ENCODE assay signal across 31 cellular contexts in the genomic region with DNA sequence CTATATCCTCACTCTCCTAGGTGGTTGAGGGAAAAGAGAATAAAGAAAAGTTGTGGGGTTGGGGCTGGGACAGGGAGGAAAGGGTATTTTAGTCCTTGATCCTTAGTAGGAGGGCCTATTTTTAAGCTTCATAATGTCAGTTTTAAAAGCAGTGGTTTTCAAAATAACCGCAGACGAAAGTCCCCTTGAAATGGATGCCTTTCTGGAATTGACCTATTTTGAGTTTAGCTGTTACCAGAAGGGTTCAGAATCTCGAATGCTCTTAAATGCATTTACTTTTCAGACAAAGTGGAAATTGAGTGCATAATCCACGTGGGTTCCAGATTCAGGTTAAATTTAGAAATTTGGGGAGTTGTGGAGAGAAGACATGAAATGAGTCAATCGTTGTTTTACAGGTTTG. TPM values are rescaled to one million over a fixed set of nuclear protein-coding genes. Genes with fewer than 3 reads are reported as not detected.
A peak's percentile ranks its signal among the peaks of the same experiment; 100 is the strongest.
DNase-seq lines count a peak whose midpoint lies in the region; ATAC-seq, FAIRE-seq and TF ChIP-seq lines count a peak whose summit lies in the region.
"Had no signal": no experiment of that assay in that cellular context is flagged by ENCODE, and none has a peak within 500 bp of the region (broad histone marks: within the 10 kb centered on the region; RNA-seq: fewer than 3 reads in every experiment).

No MANE protein-coding gene starts in this region.

- H3K4me3 ChIP-seq in DND-41 (ENCODE audit: low read depth in 1 of 2, low read length in 2 of 2) (no peak overlapping the region), OCI-LY1 (ENCODE audit: low read depth, low read length, poor library complexity, severe bottlenecking) (no peak overlapping the region), endodermal cell (ENCODE audit: low read length) (peak overlapping the region; percentile 56), hepatocyte (no peak overlapping the region), kidney (ENCODE audit: low read length in 2 of 2) (no peak overlapping the region)
- H3K4me3 ChIP-seq: MG63, uterus had no signal

- 89 to 96% methylated on average over 4 to 5 of the region's 5 CpGs for WGBS in endodermal cell (ENCODE audit: insufficient coverage in 1 of 2, insufficient read length in 1 of 2), 2 experiments
- 90% methylated on average over 5 of the region's 5 CpGs for WGBS in hepatocyte (ENCODE audit: low lambda C conversion rate, missing lambda C conversion rate)

- DNase-seq in DND-41 (no peak), endodermal cell (peak; percentile 29), hepatocyte (ENCODE audit: low spot score) (no peak), T1000 (lab: John Stamatoyannopoulos, UW) (no peak), kidney (no peak)
- DNase-seq: activated CD4-positive, alpha-beta T cell treated with anti-CD3 and anti-CD28 coated beads for 48 hours; activated naive CD4-positive, alpha-beta T cell treated with anti-CD3 and anti-CD28 coated beads, Interleukin-2, amount 10 ng/mL, durations not matched to agents 7 days and 5 days; activated T-cell treated with anti-CD3 and anti-CD28 coated beads, Interleukin-2, amount 50 U/mL, for 72 hours; aorta; BE2C; Caco-2; central memory CD4-positive, alpha-beta T cell; DMS79; kidney glomerular epithelial cell; MG63; NCI-H1417; NCI-H2107; NCI-H446 treated with DMSO at 0.1 percent for 48 hours; NK-92 treated with Interleukin-12 subunit alpha and Interleukin-12 subunit beta, amount 100 ng/mL, for 24 hours; occipital lobe; SIG-M5; uterus had no signal

- H3K9me3 Mint-ChIP-seq in endodermal cell, result no peaks in the 10 kb centered on the region
- no peaks in the 10 kb centered on the region for H3K9me3 Mint-ChIP-seq in nephron
- H3K9me3 Mint-ChIP-seq: activated naive CD4-positive, alpha-beta T cell treated with anti-CD3 and anti-CD28 coated beads, Interleukin-2, amount 10 ng/mL, durations not matched to agents 7 days and 5 days; activated T-cell treated with anti-CD3 and anti-CD28 coated beads, Interleukin-2, amount 50 U/mL, for 72 hours; dendritic cell treated with granulocyte-macrophage colony-stimulating factor and Interleukin-4, amounts not matched to agents 40 ng/mL and 50 ng/mL, for 4 days; IgD-negative memory B cell had no signal

- no peak for TF ChIP-seq CTCF in DND-41 (IDR thresholded peaks at IDR 0.05; ENCODE audit: borderline replicate concordance, extremely low read depth, low read length, poor library complexity, severe bottlenecking)
- TF ChIP-seq CTCF in OCI-LY1 (IDR thresholded peaks at IDR 0.05; ENCODE audit: low read length), result no peak
- no peak for TF ChIP-seq CTCF in endodermal cell (conservative IDR thresholded peaks at IDR 0.05)
- no peak for TF ChIP-seq CTCF in nephron (IDR thresholded peaks at IDR 0.05; ENCODE audit: unreplicated experiment in 3 of 3)
- no peak for TF ChIP-seq CTCF in hepatocyte (IDR thresholded peaks at IDR 0.05; ENCODE audit: poor library complexity)
- no peak for TF ChIP-seq CTCF in kidney (IDR thresholded peaks at IDR 0.05; ENCODE audit: borderline replicate concordance, extremely low read depth, insufficient read depth)

- H3K9me3 ChIP-seq in DND-41 (ENCODE audit: insufficient read depth, low read length, severe bottlenecking) (no peaks in the 10 kb centered on the region), OCI-LY1 (ENCODE audit: low read length) (no peaks in the 10 kb centered on the region), endodermal cell (ENCODE audit: control insufficient read depth, low read length) (no peaks in the 10 kb centered on the region), hepatocyte (ENCODE audit: low read depth) (no peaks in the 10 kb centered on the region), kidney (ENCODE audit: control insufficient read depth in 1 of 2, low read length in 2 of 2) (no peaks in the 10 kb centered on the region)
- H3K9me3 ChIP-seq: BE2C, Caco-2, MG63, uterus had no signal

- peaks cover 100% of the 10 kb centered on the region for H3K79me2 ChIP-seq in DND-41 (ENCODE audit: insufficient read depth, low read length)
- H3K79me2 ChIP-seq in OCI-LY1 (ENCODE audit: insufficient read depth, low read length), result peaks cover 83% of the 10 kb centered on the region
- peaks cover 72% of the 10 kb centered on the region for H3K79me2 ChIP-seq in hepatocyte

- H4K20me1 ChIP-seq in DND-41 (ENCODE audit: insufficient read depth, low read length) (peaks cover 42% of the 10 kb centered on the region; the same call in 1 of the 2 replicates), OCI-LY1 (ENCODE audit: insufficient read depth, low read length) (no peaks in the 10 kb centered on the region), hepatocyte (ENCODE audit: insufficient read depth, poor library complexity, severe bottlenecking) (peaks cover 12% of the 10 kb centered on the region)

- intact Hi-C loops in kidney (cut with DNase I), result no loop called here

- H3K27me3 ChIP-seq in DND-41 (ENCODE audit: insufficient read depth, low read length, poor library complexity) (no peaks in the 10 kb centered on the region), OCI-LY1 (ENCODE audit: insufficient read depth, low read length) (no peaks in the 10 kb centered on the region), endodermal cell (ENCODE audit: control insufficient read depth, insufficient read depth, low read length, poor library complexity, severe bottlenecking) (no peaks in the 10 kb centered on the region), hepatocyte (no peaks in the 10 kb centered on the region)
- H3K27me3 ChIP-seq: BE2C, MG63, uterus had no signal

- 0 out of 2 replicates have a peak, but pooled peaks cover 3% of the 10 kb centered on the region for H3K36me3 ChIP-seq in DND-41 (ENCODE audit: insufficient read depth, low read length)
- peaks cover 11% of the 10 kb centered on the region for H3K36me3 ChIP-seq in OCI-LY1 (ENCODE audit: insufficient read depth, low read length)
- H3K36me3 ChIP-seq in endodermal cell (ENCODE audit: control insufficient read depth, insufficient read depth, low read length), result peaks cover 26% of the 10 kb centered on the region
- no peaks in the 10 kb centered on the region for H3K36me3 ChIP-seq in hepatocyte (replicated peaks; ENCODE audit: insufficient read depth, low read depth)
- no peaks in the 10 kb centered on the region for H3K36me3 ChIP-seq in kidney (ENCODE audit: control insufficient read depth in 1 of 2, insufficient read depth in 2 of 2, low read length in 2 of 2)
- H3K36me3 ChIP-seq: BE2C, uterus had no signal

- H3K4me1 Mint-ChIP-seq in endodermal cell, result peaks cover 38% of the 10 kb centered on the region
- H3K4me1 Mint-ChIP-seq in nephron, result peaks cover 73% of the 10 kb centered on the region

- ATAC-seq in DND-41 (ENCODE audit: insufficient read depth, low read depth), result no peak
- ATAC-seq in HG02852 (IDR thresholded peaks at IDR 0.05; ENCODE audit: unreplicated experiment), result no peak
- ATAC-seq: activated T-cell treated with anti-CD3 and anti-CD28 coated beads, Interleukin-2, amount 50 U/mL, for 72 hours; HCT116; Panc1 had no signal

- H3K4me3 Mint-ChIP-seq in endodermal cell (no peak overlapping the region), nephron (peak overlapping the region in 1 of 3 experiments; percentile 47)
- H3K4me3 Mint-ChIP-seq: activated naive CD4-positive, alpha-beta T cell treated with anti-CD3 and anti-CD28 coated beads, Interleukin-2, amount 10 ng/mL, durations not matched to agents 7 days and 5 days; dendritic cell treated with granulocyte-macrophage colony-stimulating factor and Interleukin-4, amounts not matched to agents 40 ng/mL and 50 ng/mL, for 4 days had no signal

- no peak for FAIRE-seq in kidney (lab: Jason Lieb, UNC)
- FAIRE-seq: TTC549 had no signal

- H3K4me2 ChIP-seq in DND-41 (ENCODE audit: insufficient read depth, low read length) (no peak overlapping the region), OCI-LY1 (ENCODE audit: low read length) (peak overlapping the region; percentile 24; the same call in 1 of the 2 replicates), hepatocyte (no peak overlapping the region)

- no peaks in the 10 kb centered on the region for H3K9me2 ChIP-seq in OCI-LY1 (ENCODE audit: low read depth, low read length)
- no peaks in the 10 kb centered on the region for H3K9me2 ChIP-seq in hepatocyte (replicated peaks; ENCODE audit: insufficient read depth)

- H2AFZ ChIP-seq in DND-41 (ENCODE audit: low read depth, low read length) (no peak overlapping the region), OCI-LY1 (ENCODE audit: low read length) (no peak overlapping the region), hepatocyte (no peak overlapping the region)

- no peaks in the 10 kb centered on the region for H3K27me3 Mint-ChIP-seq in endodermal cell (ENCODE audit: insufficient read depth)
- no peaks in the 10 kb centered on the region for H3K27me3 Mint-ChIP-seq in nephron (ENCODE audit: low read depth)
- H3K27me3 Mint-ChIP-seq: activated naive CD4-positive, alpha-beta T cell treated with anti-CD3 and anti-CD28 coated beads, Interleukin-2, amount 10 ng/mL, durations not matched to agents 7 days and 5 days; dendritic cell treated with granulocyte-macrophage colony-stimulating factor and Interleukin-4, amounts not matched to agents 40 ng/mL and 50 ng/mL, for 4 days; IgD-negative memory B cell had no signal

- H3K36me3 Mint-ChIP-seq in endodermal cell (ENCODE audit: low read depth) (peaks cover 9% of the 10 kb centered on the region), nephron (ENCODE audit: low read depth) (peaks cover 3% of the 10 kb centered on the region)

- H3K9ac ChIP-seq in DND-41 (ENCODE audit: low read depth, low read length) (no peak overlapping the region), OCI-LY1 (ENCODE audit: low read length) (no peak overlapping the region), endodermal cell (ENCODE audit: extremely low read depth, low read length, poor library complexity, severe bottlenecking) (no peak overlapping the region), kidney (ENCODE audit: low read length in 2 of 2) (no peak overlapping the region)

- H3K27ac Mint-ChIP-seq in endodermal cell (peak overlapping the region; percentile 81), nephron (peak overlapping the region; percentile 69 to 91 (median 89))
- H3K27ac Mint-ChIP-seq: activated naive CD4-positive, alpha-beta T cell treated with anti-CD3 and anti-CD28 coated beads, Interleukin-2, amount 10 ng/mL, durations not matched to agents 7 days and 5 days; dendritic cell treated with granulocyte-macrophage colony-stimulating factor and Interleukin-4, amounts not matched to agents 40 ng/mL and 50 ng/mL, for 4 days; IgD-negative memory B cell had no signal

- H3K27ac ChIP-seq in DND-41 (ENCODE audit: low read length) (peak overlapping the region; percentile 56; the same call in 1 of the 2 replicates), OCI-LY1 (ENCODE audit: low read depth, low read length, poor library complexity, severe bottlenecking) (peak overlapping the region; percentile 67), endodermal cell (ENCODE audit: low read depth, low read length) (no peak overlapping the region), hepatocyte (no peak overlapping the region), kidney (ENCODE audit: low read depth in 2 of 2, low read length in 2 of 2) (no peak overlapping the region)
- H3K27ac ChIP-seq: HL-60, uterus had no signal

- H3F3A ChIP-seq in OCI-LY1 (ENCODE audit: insufficient read depth, low read length), result no peaks in the 10 kb centered on the region

- H3K4me1 ChIP-seq in DND-41 (ENCODE audit: insufficient read depth, low read length) (peaks cover 95% of the 10 kb centered on the region), OCI-LY1 (ENCODE audit: insufficient read depth, low read length, severe bottlenecking) (peaks cover 69% of the 10 kb centered on the region), endodermal cell (ENCODE audit: control insufficient read depth, insufficient read depth, low read length) (peaks cover 22% of the 10 kb centered on the region), hepatocyte (ENCODE audit: insufficient read depth) (no peaks in the 10 kb centered on the region), kidney (ENCODE audit: control insufficient read depth in 1 of 2, insufficient read depth in 1 of 2, low read depth in 1 of 2, low read length in 2 of 2) (peaks cover 12 to 20% of the 10 kb centered on the region in 2 donors)
- H3K4me1 ChIP-seq: BE2C, Caco-2, uterus had no signal

RNA-seq across cellular contexts. Expression of a gene that starts 16.6 kb away (rescaled TPM):
- 10 to 100 TPM; 73.7 to 81.2 TPM for total RNA-seq in endodermal cell
- 50.6 TPM for polyA plus RNA-seq in endodermal cell (2013, experiment 1 of 2)
- 49.3 TPM for polyA plus RNA-seq in endodermal cell (2013, experiment 2 of 2)
- 20.1 and 23.7 TPM in 2 replicates for total RNA-seq in hepatocyte
- polyA plus RNA-seq in hepatocyte, result 37.6 and 46.3 TPM in 2 replicates
- total RNA-seq in kidney, result 49.4 TPM
- polyA plus RNA-seq in kidney (ENCODE audit: insufficient read depth, low read depth, low replicate concordance), result 33.1 TPM

RNA-seq across cellular contexts. Expression of a gene that starts 46.8 kb away (rescaled TPM):
- total RNA-seq in endodermal cell (10 to 100 TPM; 19.7 to 25.5 TPM), hepatocyte (5.4 and 6.2 TPM in 2 replicates), kidney (7.5 TPM)
- polyA plus RNA-seq in endodermal cell (2013, experiment 1 of 2), result 21.3 TPM
- polyA plus RNA-seq in endodermal cell (2013, experiment 2 of 2), result 22.4 TPM
- polyA plus RNA-seq in hepatocyte (6.4 and 7.2 TPM in 2 replicates), kidney (ENCODE audit: insufficient read depth, low read depth, low replicate concordance) (4.3 TPM)

Comparison
In these comparisons a context has a peak if more than half of its experiments do, and no peak if none do; other contexts are left out.
1. H3K27ac ChIP-seq: peak in DND-41 (single experiment) and OCI-LY1 (single experiment); none in endodermal cell (single experiment), hepatocyte (single experiment) and kidney (0 of 2).